1 cellular context compared by ENCODE assay signal in genomic region chr11:5362017-5362625, GRCh38.
TF ChIP-seq lines count a peak whose summit lies in the region.

No MANE protein-coding gene starts in this region.

TF ChIP-seq in endothelial cell of umbilical vein, 7 proteins besides CTCF, POLR2A, EP300 and RAD21:
- no peak for TF ChIP-seq MAX (IDR thresholded peaks at IDR 0.05; ENCODE audit: insufficient read depth, insufficient read length)
- peak; percentile 39 for TF ChIP-seq GATA2 (IDR thresholded peaks at IDR 0.05; ENCODE audit: insufficient read depth, insufficient read length, low read depth, low read length)
- TF ChIP-seq JUN (IDR thresholded peaks at IDR 0.05; ENCODE audit: borderline replicate concordance, insufficient read depth, insufficient read length, low read depth), result peak; percentile 5
